Comparison of ENCODE assay signal across 9 cellular contexts in genomic region chr2:27081984-27082772, GRCh38. TPM values are rescaled to one million over a fixed set of nuclear protein-coding genes. Genes with fewer than 3 reads are reported as not detected.
A peak's percentile ranks its signal among the peaks of the same experiment; 100 is the strongest.
DNase-seq lines count a peak whose midpoint lies in the region; ATAC-seq, FAIRE-seq and TF ChIP-seq lines count a peak whose summit lies in the region.
"Had no signal": no experiment of that assay in that cellular context is flagged by ENCODE, and none has a peak within 500 bp of the region (broad histone marks: within the 10 kb centered on the region; RNA-seq: fewer than 3 reads in every experiment).

No MANE protein-coding gene starts in this region.

- TF ChIP-seq POLR2A in HepG2 (IDR thresholded peaks at IDR 0.05; ENCODE audit: insufficient read depth in 1 of 2, low read depth in 2 of 2, low read length in 2 of 2), result no peak
- no peak for TF ChIP-seq POLR2A in thyroid gland (IDR thresholded peaks at IDR 0.05)

- H3K9me3 ChIP-seq in HepG2 (ENCODE audit: low read length), result no peaks in the 10 kb centered on the region
- H3K9me3 ChIP-seq in thyroid gland, result no peaks in the 10 kb centered on the region

- H3K9me3 Mint-ChIP-seq in activated naive CD4-positive, alpha-beta T cell treated with anti-CD3 and anti-CD28 coated beads, Interleukin-2, amount 10 ng/mL, durations not matched to agents 7 days and 5 days, result no peaks in the 10 kb centered on the region
- no peaks in the 10 kb centered on the region for H3K9me3 Mint-ChIP-seq in T-cell

- 97% methylated on average over 24 of the region's 38 CpGs for WGBS in HepG2 (ENCODE audit: low lambda C conversion rate)
- WGBS in thyroid gland, 2 donors, result 90 to 93% methylated on average over 23 to 24 of the region's 38 CpGs

- BruUV-seq in HepG2 (replicated peaks; lab: Mats Ljungman, UMichigan), result no TSS peak

- no peak overlapping the region for H2AFZ ChIP-seq in HepG2 (ENCODE audit: low read length)

- peak overlapping the region in 2 of 3 experiments; percentile 6 to 65; a peak in 1 of 6 replicates for H3K4me3 ChIP-seq in HepG2 (replicated peaks in 1 of 3; ENCODE audit: insufficient read depth in 1 of 3, low read depth in 2 of 3, low read length in 3 of 3)
- H3K4me3 ChIP-seq in thyroid gland (replicated peaks in 1 of 3), result no peak overlapping the region

- no peak for TF ChIP-seq EP300 in HepG2 (IDR thresholded peaks at IDR 0.05; ENCODE audit: low read depth in 2 of 2, low read length in 2 of 2)
- no peak for TF ChIP-seq EP300 in HepG2 (CRISPR knock-in tag; IDR thresholded peaks at IDR 0.05; ENCODE audit: borderline replicate concordance)

- H3K36me3 ChIP-seq in HepG2 (replicated peaks in 1 of 2; ENCODE audit: control insufficient read depth in 1 of 2, insufficient read depth in 2 of 2, low read length in 2 of 2), result no peaks in the 10 kb centered on the region
- H3K36me3 ChIP-seq in thyroid gland, result no peaks in the 10 kb centered on the region

- peaks cover 76% of the 10 kb centered on the region for H3K4me1 ChIP-seq in HepG2 (ENCODE audit: insufficient read depth, low read length)
- H3K4me1 ChIP-seq in thyroid gland, result peaks cover 20 to 28% of the 10 kb centered on the region in 2 donors

- intact Hi-C loops in HepG2 (cut with micrococcal nuclease; ENCODE audit: unreplicated experiment) (loop anchor here (10.0 kb wide), 1 partner anchor 47 kb away; the partner anchor contains the start of gene TMEM214), thyroid gland (cut with DNase I) (no loop called here)

- POLR2A ChIA-PET in T-cell (lab: Charles Lee), result interaction anchor here (0.6 kb wide), 2 partner anchors 14 to 71 kb away, joined by 3 to 14 read pairs; no protein-coding TSS in a partner anchor
- POLR2A ChIA-PET in HepG2 (lab: Yijun Ruan, JAX), result interaction anchor here (0.5 to 9.2 kb wide), 15 partner anchors 10 to 229 kb away, joined by 3 to 106 read pairs (median 4); partner anchors contain the start of genes ABHD1, AGBL5, OST4 and TMEM214

- ATAC-seq in T-cell (replicated peaks in 1 of 4) (no peak), HepG2 (no peak)

- CTCF ChIA-PET in activated naive CD4-positive, alpha-beta T cell treated with anti-CD3 and anti-CD28 coated beads, Interleukin-2, amount 10 ng/mL, durations not matched to agents 7 days and 5 days (lab: Charles Lee), result interaction anchor here (1.0 to 3.2 kb wide), 6 partner anchors 9 to 197 kb away, joined by 3 to 21 read pairs (median 4); partner anchors contain the start of gene AGBL5
- CTCF ChIA-PET in T-cell (lab: Charles Lee), result interaction anchor here in 1 of 2 donors (0.7 to 1.6 kb wide), 2 partner anchors 10 to 52 kb away, joined by 4 to 9 read pairs; partner anchors contain the start of genes OST4 and PREB
- CTCF ChIA-PET in HepG2 (lab: Yijun Ruan, JAX; ENCODE audit: low intra/inter-chr PET ratio, low total read pairs), result no interaction called here

- H3K27ac ChIP-seq in HepG2 (ENCODE audit: extremely low read length, insufficient read depth, low read length) (peak overlapping the region; percentile 65), thyroid gland (peak overlapping the region in 2 of 3 donors; percentile 38 to 67)

- no peak for FAIRE-seq in HepG2 (lab: Jason Lieb, UNC)

- peak overlapping the region; percentile 38; the same call in 1 of the 2 replicates for H3K9ac ChIP-seq in HepG2 (ENCODE audit: insufficient read depth, low read depth, low read length)

- TF ChIP-seq CTCF in HepG2 (CRISPR knock-in tag; IDR thresholded peaks at IDR 0.05) (no peak), thyroid gland (IDR thresholded peaks at IDR 0.05) (no peak)

- H3K4me2 ChIP-seq in HepG2 (ENCODE audit: low read depth, low read length), result peak overlapping the region; percentile 72

- H4K20me1 ChIP-seq in HepG2 (ENCODE audit: insufficient read depth, low read length), result no peaks in the 10 kb centered on the region

- no peaks in the 10 kb centered on the region for H3K27me3 ChIP-seq in HepG2 (ENCODE audit: control insufficient read depth in 1 of 2, insufficient read depth in 2 of 2, low read length in 2 of 2)
- H3K27me3 ChIP-seq in thyroid gland, result no peaks in the 10 kb centered on the region

- DNase-seq in activated naive CD4-positive, alpha-beta T cell treated with anti-CD3 and anti-CD28 coated beads, Interleukin-2, amount 10 ng/mL, durations not matched to agents 7 days and 5 days, result no peak
- no peak for DNase-seq in activated naive CD4-positive, alpha-beta T cell (lab: John Stamatoyannopoulos, UW)
- DNase-seq in T-cell (no peak), HepG2 (ENCODE audit: low spot score) (no peak), thyroid gland (no peak), T-helper 1 cell (no peak), SW 1271 (lab: John Stamatoyannopoulos, UW) (no peak), KBM-7 (no peak)

- peak overlapping the region; percentile 98 for H3K27ac Mint-ChIP-seq in activated naive CD4-positive, alpha-beta T cell treated with anti-CD3 and anti-CD28 coated beads, Interleukin-2, amount 10 ng/mL, durations not matched to agents 7 days and 5 days
- H3K27ac Mint-ChIP-seq in T-cell, result peak overlapping the region; percentile 99 to 100

- peaks cover 48% of the 10 kb centered on the region for H3K4me1 Mint-ChIP-seq in activated naive CD4-positive, alpha-beta T cell treated with anti-CD3 and anti-CD28 coated beads, Interleukin-2, amount 10 ng/mL, durations not matched to agents 7 days and 5 days
- H3K4me1 Mint-ChIP-seq in T-cell, result peaks cover 28 to 37% (median 28%) of the 10 kb centered on the region in 3 donors

- no peak for TF ChIP-seq RAD21 in HepG2 (CRISPR knock-in tag; IDR thresholded peaks at IDR 0.05)

- H3K79me2 ChIP-seq in HepG2 (ENCODE audit: insufficient read depth, low read length), result peaks cover 5% of the 10 kb centered on the region

- peaks cover 5% of the 10 kb centered on the region for H3K27me3 Mint-ChIP-seq in activated naive CD4-positive, alpha-beta T cell treated with anti-CD3 and anti-CD28 coated beads, Interleukin-2, amount 10 ng/mL, durations not matched to agents 7 days and 5 days
- no peaks in the 10 kb centered on the region for H3K27me3 Mint-ChIP-seq in T-cell

- in situ Hi-C loops in HepG2 (cut with HindIII; ENCODE audit: extremely low pct_ligation_motif_present, low pct_unique_long_range_greater_than_20kb) (no loop called here), KBM-7 (cut with MboI; ENCODE audit: low pct_unique_long_range_greater_than_20kb, low sequenced_read_pairs) (no loop called here)

- H3K36me3 Mint-ChIP-seq in activated naive CD4-positive, alpha-beta T cell treated with anti-CD3 and anti-CD28 coated beads, Interleukin-2, amount 10 ng/mL, durations not matched to agents 7 days and 5 days, result peaks cover 3% of the 10 kb centered on the region
- H3K36me3 Mint-ChIP-seq in T-cell, result no peaks in the 10 kb centered on the region
- H3K36me3 Mint-ChIP-seq: stimulated activated naive B cell treated with anti-CD40 and anti-IgM and Interleukin-4, amounts not matched to agents 10 μg/mL and 1 μg/mL and 100 μg/mL, for 72 hours had no signal

- no peak overlapping the region for H3K4me3 Mint-ChIP-seq in activated naive CD4-positive, alpha-beta T cell treated with anti-CD3 and anti-CD28 coated beads, Interleukin-2, amount 10 ng/mL, durations not matched to agents 7 days and 5 days
- H3K4me3 Mint-ChIP-seq in T-cell, result peak overlapping the region in 1 of 3 donors; percentile 73

RNA-seq across cellular contexts. Expression of gene EMILIN1, which starts 3.8 kb away (rescaled TPM):
- total RNA-seq in T-cell, result 1 to 10 TPM in 1 of 5 donors, under 1 TPM in 4; 0.28 to 1.1 (median 0.85) TPM
- 4.0 and 9.7 TPM in 2 replicates for total RNA-seq in HepG2 (2016; rRNA removed; fragmentation: Illumina TruSeq; extraction: Trizol)
- total RNA-seq in HepG2 (2016; cell fraction: cytosol; rRNA removed; fragmentation: Illumina TruSeq; extraction: Trizol; ENCODE audit: low read depth), result 0.53 and 0.61 TPM in 2 replicates
- 4.1 and 12.5 TPM in 2 replicates for total RNA-seq in HepG2 (2016; cell fraction: insoluble cytoplasmic fraction; rRNA removed; fragmentation: Illumina TruSeq; extraction: Trizol)
- 1.4 TPM in 2 replicates for total RNA-seq in HepG2 (2016; cell fraction: membrane; rRNA removed; fragmentation: Illumina TruSeq; extraction: Trizol)
- total RNA-seq in HepG2 (2016; cell fraction: nucleus; rRNA removed; fragmentation: Illumina TruSeq; extraction: Trizol), result 8.7 and 9.5 TPM in 2 replicates
- polyA plus RNA-seq in HepG2 (2011; rRNA removed), result 8.1 and 13.1 TPM in 2 replicates
- polyA plus RNA-seq in HepG2 (2011; cell fraction: cytosol; rRNA removed), result 9.7 and 19.1 TPM in 2 replicates
- 30.1 and 34.4 TPM in 2 replicates for polyA plus RNA-seq in HepG2 (2011; cell fraction: nucleus; rRNA removed)
- polyA plus RNA-seq in HepG2 (2012), result 8.6 and 10.0 TPM in 2 replicates
- 0.42 and 0.58 TPM in 2 replicates for polyA plus RNA-seq in HepG2 (2016; cell fraction: cytosol; fragmentation: Illumina TruSeq; extraction: Trizol; ENCODE audit: low read depth)
- polyA plus RNA-seq in HepG2 (2016; cell fraction: insoluble cytoplasmic fraction; fragmentation: Illumina TruSeq; extraction: Trizol; ENCODE audit: low read depth), result 2.8 and 3.2 TPM in 2 replicates
- polyA plus RNA-seq in HepG2 (2016; cell fraction: membrane; fragmentation: Illumina TruSeq; extraction: Trizol; ENCODE audit: low read depth), result 0.45 and 1.0 TPM in 2 replicates
- 14.3 and 15.9 TPM in 2 replicates for polyA plus RNA-seq in HepG2 (2016; cell fraction: nucleus; fragmentation: Illumina TruSeq; extraction: Trizol; ENCODE audit: insufficient read depth, low read depth)
- 0.54 and 19.1 TPM in 2 replicates for polyA minus RNA-seq in HepG2 (2011; rRNA and poly(A)+ RNA removed; ENCODE audit: low replicate concordance)
- 13.6 and 17.2 TPM in 2 replicates for polyA minus RNA-seq in HepG2 (2011; cell fraction: cytosol; rRNA and poly(A)+ RNA removed)
- polyA minus RNA-seq in HepG2 (2011; cell fraction: nucleus; rRNA and poly(A)+ RNA removed), result 4.8 and 5.6 TPM in 2 replicates
- 10 to 100 TPM; 18.6 to 45.4 (median 29.3) TPM for total RNA-seq in thyroid gland

RNA-seq across cellular contexts. Expression of gene KHK, which starts 4.4 kb away (rescaled TPM):
- total RNA-seq in T-cell (1 to 10 TPM; 3.7 to 9.1 (median 6.7) TPM), HepG2 (2016; rRNA removed; fragmentation: Illumina TruSeq; extraction: Trizol) (29.9 and 40.9 TPM in 2 replicates), thyroid gland (1 to 10 TPM in 3 of 4 donors, under 1 TPM in 1; 0.44 to 2.3 (median 1.7) TPM)
- total RNA-seq in HepG2 (2016; cell fraction: cytosol; rRNA removed; fragmentation: Illumina TruSeq; extraction: Trizol; ENCODE audit: low read depth), result 8.1 and 9.7 TPM in 2 replicates
- total RNA-seq in HepG2 (2016; cell fraction: insoluble cytoplasmic fraction; rRNA removed; fragmentation: Illumina TruSeq; extraction: Trizol), result 31.6 and 41.5 TPM in 2 replicates
- total RNA-seq in HepG2 (2016; cell fraction: membrane; rRNA removed; fragmentation: Illumina TruSeq; extraction: Trizol), result 15.4 and 18.4 TPM in 2 replicates
- total RNA-seq in HepG2 (2016; cell fraction: nucleus; rRNA removed; fragmentation: Illumina TruSeq; extraction: Trizol), result 34.9 and 38.4 TPM in 2 replicates
- polyA plus RNA-seq in HepG2 (2011; rRNA removed), result 99.2 and 139 TPM in 2 replicates
- 93.9 and 100.0 TPM in 2 replicates for polyA plus RNA-seq in HepG2 (2011; cell fraction: cytosol; rRNA removed)
- 195 and 260 TPM in 2 replicates for polyA plus RNA-seq in HepG2 (2011; cell fraction: nucleus; rRNA removed)
- polyA plus RNA-seq in HepG2 (2012), result 128 and 136 TPM in 2 replicates
- polyA plus RNA-seq in HepG2 (2016; cell fraction: cytosol; fragmentation: Illumina TruSeq; extraction: Trizol; ENCODE audit: low read depth), result 12.3 and 15.8 TPM in 2 replicates
- 39.2 and 45.9 TPM in 2 replicates for polyA plus RNA-seq in HepG2 (2016; cell fraction: insoluble cytoplasmic fraction; fragmentation: Illumina TruSeq; extraction: Trizol; ENCODE audit: low read depth)
- 14.9 and 20.8 TPM in 2 replicates for polyA plus RNA-seq in HepG2 (2016; cell fraction: membrane; fragmentation: Illumina TruSeq; extraction: Trizol; ENCODE audit: low read depth)
- 94.3 and 95.6 TPM in 2 replicates for polyA plus RNA-seq in HepG2 (2016; cell fraction: nucleus; fragmentation: Illumina TruSeq; extraction: Trizol; ENCODE audit: insufficient read depth, low read depth)
- polyA minus RNA-seq in HepG2 (2011; rRNA and poly(A)+ RNA removed; ENCODE audit: low replicate concordance), result 6.9 and 106 TPM in 2 replicates
- 29.4 and 50.9 TPM in 2 replicates for polyA minus RNA-seq in HepG2 (2011; cell fraction: cytosol; rRNA and poly(A)+ RNA removed)
- polyA minus RNA-seq in HepG2 (2011; cell fraction: nucleus; rRNA and poly(A)+ RNA removed), result 51.5 and 66.5 TPM in 2 replicates

RNA-seq across cellular contexts. Expression of gene OST4, which starts 10.7 kb away (rescaled TPM):
- total RNA-seq in T-cell, result 100 to 1,000 TPM; 217 to 292 (median 236) TPM
- total RNA-seq in HepG2 (2016; rRNA removed; fragmentation: Illumina TruSeq; extraction: Trizol), result 498 and 508 TPM in 2 replicates
- 947 and 1,365 TPM in 2 replicates for total RNA-seq in HepG2 (2016; cell fraction: cytosol; rRNA removed; fragmentation: Illumina TruSeq; extraction: Trizol; ENCODE audit: low read depth)
- 496 and 506 TPM in 2 replicates for total RNA-seq in HepG2 (2016; cell fraction: insoluble cytoplasmic fraction; rRNA removed; fragmentation: Illumina TruSeq; extraction: Trizol)
- 928 and 1,097 TPM in 2 replicates for total RNA-seq in HepG2 (2016; cell fraction: membrane; rRNA removed; fragmentation: Illumina TruSeq; extraction: Trizol)
- 200 and 226 TPM in 2 replicates for total RNA-seq in HepG2 (2016; cell fraction: nucleus; rRNA removed; fragmentation: Illumina TruSeq; extraction: Trizol)
- 491 and 584 TPM in 2 replicates for polyA plus RNA-seq in HepG2 (2011; rRNA removed)
- polyA plus RNA-seq in HepG2 (2011; cell fraction: cytosol; rRNA removed), result 627 and 1,057 TPM in 2 replicates
- 336 and 383 TPM in 2 replicates for polyA plus RNA-seq in HepG2 (2011; cell fraction: nucleus; rRNA removed)
- 371 and 440 TPM in 2 replicates for polyA plus RNA-seq in HepG2 (2012)
- 1,401 and 1,836 TPM in 2 replicates for polyA plus RNA-seq in HepG2 (2016; cell fraction: cytosol; fragmentation: Illumina TruSeq; extraction: Trizol; ENCODE audit: low read depth)
- 640 and 680 TPM in 2 replicates for polyA plus RNA-seq in HepG2 (2016; cell fraction: insoluble cytoplasmic fraction; fragmentation: Illumina TruSeq; extraction: Trizol; ENCODE audit: low read depth)
- polyA plus RNA-seq in HepG2 (2016; cell fraction: membrane; fragmentation: Illumina TruSeq; extraction: Trizol; ENCODE audit: low read depth), result 1,282 and 1,407 TPM in 2 replicates
- 415 and 448 TPM in 2 replicates for polyA plus RNA-seq in HepG2 (2016; cell fraction: nucleus; fragmentation: Illumina TruSeq; extraction: Trizol; ENCODE audit: insufficient read depth, low read depth)
- polyA minus RNA-seq in HepG2 (2011; rRNA and poly(A)+ RNA removed; ENCODE audit: low replicate concordance), result 310 and 535 TPM in 2 replicates
- 514 and 560 TPM in 2 replicates for polyA minus RNA-seq in HepG2 (2011; cell fraction: cytosol; rRNA and poly(A)+ RNA removed)
- 136 and 144 TPM in 2 replicates for polyA minus RNA-seq in HepG2 (2011; cell fraction: nucleus; rRNA and poly(A)+ RNA removed)
- 100 to 1,000 TPM; 235 to 467 (median 261) TPM for total RNA-seq in thyroid gland

RNA-seq across cellular contexts. Expression of gene AGBL5, which starts 30.7 kb away (rescaled TPM):
- 10 to 100 TPM in 3 of 5 donors, 1 to 10 TPM in 2; 9.5 to 13.3 (median 11.2) TPM for total RNA-seq in T-cell
- 48.6 and 55.9 TPM in 2 replicates for total RNA-seq in HepG2 (2016; rRNA removed; fragmentation: Illumina TruSeq; extraction: Trizol)
- total RNA-seq in HepG2 (2016; cell fraction: cytosol; rRNA removed; fragmentation: Illumina TruSeq; extraction: Trizol; ENCODE audit: low read depth), result 148 and 152 TPM in 2 replicates
- 39.9 and 57.5 TPM in 2 replicates for total RNA-seq in HepG2 (2016; cell fraction: insoluble cytoplasmic fraction; rRNA removed; fragmentation: Illumina TruSeq; extraction: Trizol)
- 249 and 253 TPM in 2 replicates for total RNA-seq in HepG2 (2016; cell fraction: membrane; rRNA removed; fragmentation: Illumina TruSeq; extraction: Trizol)
- total RNA-seq in HepG2 (2016; cell fraction: nucleus; rRNA removed; fragmentation: Illumina TruSeq; extraction: Trizol), result 22.8 and 23.0 TPM in 2 replicates
- polyA plus RNA-seq in HepG2 (2011; rRNA removed), result 63.6 and 73.3 TPM in 2 replicates
- polyA plus RNA-seq in HepG2 (2011; cell fraction: cytosol; rRNA removed), result 65.6 and 84.8 TPM in 2 replicates
- polyA plus RNA-seq in HepG2 (2011; cell fraction: nucleus; rRNA removed), result 45.3 and 47.1 TPM in 2 replicates
- polyA plus RNA-seq in HepG2 (2012), result 36.8 and 51.0 TPM in 2 replicates
- 247 and 251 TPM in 2 replicates for polyA plus RNA-seq in HepG2 (2016; cell fraction: cytosol; fragmentation: Illumina TruSeq; extraction: Trizol; ENCODE audit: low read depth)
- polyA plus RNA-seq in HepG2 (2016; cell fraction: insoluble cytoplasmic fraction; fragmentation: Illumina TruSeq; extraction: Trizol; ENCODE audit: low read depth), result 54.3 and 66.5 TPM in 2 replicates
- polyA plus RNA-seq in HepG2 (2016; cell fraction: membrane; fragmentation: Illumina TruSeq; extraction: Trizol; ENCODE audit: low read depth), result 277 and 306 TPM in 2 replicates
- 44.5 and 47.6 TPM in 2 replicates for polyA plus RNA-seq in HepG2 (2016; cell fraction: nucleus; fragmentation: Illumina TruSeq; extraction: Trizol; ENCODE audit: insufficient read depth, low read depth)
- polyA minus RNA-seq in HepG2 (2011; rRNA and poly(A)+ RNA removed; ENCODE audit: low replicate concordance), result 109 and 147 TPM in 2 replicates
- 32.5 and 36.6 TPM in 2 replicates for polyA minus RNA-seq in HepG2 (2011; cell fraction: cytosol; rRNA and poly(A)+ RNA removed)
- 26.1 and 37.3 TPM in 2 replicates for polyA minus RNA-seq in HepG2 (2011; cell fraction: nucleus; rRNA and poly(A)+ RNA removed)
- total RNA-seq in thyroid gland, result 10 to 100 TPM; 29.1 to 40.0 (median 31.6) TPM

RNA-seq across cellular contexts. Expression of gene CGREF1, which starts 36.8 kb away (rescaled TPM):
- total RNA-seq in T-cell (1 to 10 TPM in 1 of 5 donors, under 1 TPM in 3, not detected in 1; 0.21 to 1.1 (median 0.34) TPM), HepG2 (2016; rRNA removed; fragmentation: Illumina TruSeq; extraction: Trizol) (7.0 and 13.9 TPM in 2 replicates), thyroid gland (1 to 10 TPM in 2 of 4 donors, not detected in 2; 3.7 to 8.5 TPM)
- total RNA-seq in HepG2 (2016; cell fraction: cytosol; rRNA removed; fragmentation: Illumina TruSeq; extraction: Trizol; ENCODE audit: low read depth), result 7.2 and 7.6 TPM in 2 replicates
- total RNA-seq in HepG2 (2016; cell fraction: insoluble cytoplasmic fraction; rRNA removed; fragmentation: Illumina TruSeq; extraction: Trizol), result 6.8 and 14.7 TPM in 2 replicates
- total RNA-seq in HepG2 (2016; cell fraction: membrane; rRNA removed; fragmentation: Illumina TruSeq; extraction: Trizol), result 9.9 and 14.3 TPM in 2 replicates
- 11.7 and 13.6 TPM in 2 replicates for total RNA-seq in HepG2 (2016; cell fraction: nucleus; rRNA removed; fragmentation: Illumina TruSeq; extraction: Trizol)
- polyA plus RNA-seq in HepG2 (2011; rRNA removed), result 23.4 and 30.8 TPM in 2 replicates
- polyA plus RNA-seq in HepG2 (2011; cell fraction: cytosol; rRNA removed), result 26.4 and 27.5 TPM in 2 replicates
- 30.3 and 37.8 TPM in 2 replicates for polyA plus RNA-seq in HepG2 (2011; cell fraction: nucleus; rRNA removed)
- 29.7 and 31.5 TPM in 2 replicates for polyA plus RNA-seq in HepG2 (2012)
- 9.6 and 11.3 TPM in 2 replicates for polyA plus RNA-seq in HepG2 (2016; cell fraction: cytosol; fragmentation: Illumina TruSeq; extraction: Trizol; ENCODE audit: low read depth)
- polyA plus RNA-seq in HepG2 (2016; cell fraction: insoluble cytoplasmic fraction; fragmentation: Illumina TruSeq; extraction: Trizol; ENCODE audit: low read depth), result 9.2 and 9.7 TPM in 2 replicates
- 12.0 and 14.2 TPM in 2 replicates for polyA plus RNA-seq in HepG2 (2016; cell fraction: membrane; fragmentation: Illumina TruSeq; extraction: Trizol; ENCODE audit: low read depth)
- 23.5 and 24.6 TPM in 2 replicates for polyA plus RNA-seq in HepG2 (2016; cell fraction: nucleus; fragmentation: Illumina TruSeq; extraction: Trizol; ENCODE audit: insufficient read depth, low read depth)
- 0.09 and 14.9 TPM in 2 replicates for polyA minus RNA-seq in HepG2 (2011; rRNA and poly(A)+ RNA removed; ENCODE audit: low replicate concordance)
- 5.9 and 7.1 TPM in 2 replicates for polyA minus RNA-seq in HepG2 (2011; cell fraction: cytosol; rRNA and poly(A)+ RNA removed)
- 10.7 and 13.8 TPM in 2 replicates for polyA minus RNA-seq in HepG2 (2011; cell fraction: nucleus; rRNA and poly(A)+ RNA removed)

Comparison
In these comparisons a context has a peak if more than half of its experiments do, and no peak if none do; other contexts are left out.
1. H3K4me3 ChIP-seq: peak in HepG2 (2 of 3); none in thyroid gland (0 of 3).